Comparison of ENCODE assay signal across 20 cellular contexts in genomic region chr2:35819053-35819452, GRCh38.
DNase-seq lines count a peak whose midpoint lies in the region; ATAC-seq and TF ChIP-seq lines count a peak whose summit lies in the region.
"Had no signal": no experiment of that assay in that cellular context is flagged by ENCODE, and none has a peak within 500 bp of the region (broad histone marks: within the 10 kb centered on the region; RNA-seq: fewer than 3 reads in every experiment).

No MANE protein-coding gene starts in this region.

- H3K27me3 ChIP-seq in HUES48 (ENCODE audit: control insufficient read depth, insufficient read depth, low read length) (no peaks in the 10 kb centered on the region), endodermal cell (ENCODE audit: control insufficient read depth, insufficient read depth, low read length, poor library complexity, severe bottlenecking) (no peaks in the 10 kb centered on the region)
- H3K27me3 ChIP-seq: BE2C; BLaER1 treated with 17β-estradiol and CSF1 and Interleukin-3, amounts not matched to agents 10 nM and 100 nM had no signal

- H3K4me3 ChIP-seq in HUES48 (ENCODE audit: low read depth, low read length), result no peak overlapping the region
- peak overlapping the region; percentile 61 for H3K4me3 ChIP-seq in endodermal cell (ENCODE audit: low read length)
- H3K4me3 ChIP-seq: A549; BLaER1 treated with 17β-estradiol and CSF1 and Interleukin-3, amounts not matched to agents 10 nM and 100 nM; GM23338 had no signal

- peaks cover 86% of the 10 kb centered on the region for H3K4me1 Mint-ChIP-seq in endodermal cell
- peaks cover 6% of the 10 kb centered on the region for H3K4me1 Mint-ChIP-seq in mesothelial cell of epicardium
- H3K4me1 Mint-ChIP-seq: CD14-positive monocyte; CD8-positive, alpha-beta memory T cell had no signal

- peak overlapping the region; percentile 96 for H3K27ac Mint-ChIP-seq in endodermal cell
- peak overlapping the region; percentile 39 for H3K27ac Mint-ChIP-seq in mesothelial cell of epicardium
- H3K27ac Mint-ChIP-seq: CD14-positive monocyte; CD4-positive, alpha-beta T cell; CD8-positive, alpha-beta memory T cell; GM23338 had no signal

- H3K36me3 ChIP-seq in HUES48 (ENCODE audit: control insufficient read depth, insufficient read depth, low read length) (no peaks in the 10 kb centered on the region), endodermal cell (ENCODE audit: control insufficient read depth, insufficient read depth, low read length) (no peaks in the 10 kb centered on the region)
- H3K36me3 ChIP-seq: BE2C; BLaER1 treated with 17β-estradiol and CSF1 and Interleukin-3, amounts not matched to agents 10 nM and 100 nM had no signal

- H3K9me3 ChIP-seq in HUES48 (ENCODE audit: control insufficient read depth, insufficient read depth, low read length) (no peaks in the 10 kb centered on the region), endodermal cell (ENCODE audit: control insufficient read depth, low read length) (no peaks in the 10 kb centered on the region)
- H3K9me3 ChIP-seq: A549; BE2C; BLaER1 treated with 17β-estradiol and CSF1 and Interleukin-3, amounts not matched to agents 10 nM and 100 nM had no signal

- H3K9ac ChIP-seq in HUES48 (ENCODE audit: low read depth, low read length), result no peak overlapping the region
- H3K9ac ChIP-seq in endodermal cell (ENCODE audit: extremely low read depth, low read length, poor library complexity, severe bottlenecking), result peak overlapping the region; percentile 54
- H3K9ac ChIP-seq: BLaER1 treated with 17β-estradiol and CSF1 and Interleukin-3, amounts not matched to agents 10 nM and 100 nM had no signal

- peak; percentile 59 for DNase-seq in endodermal cell
- DNase-seq in mesothelial cell of epicardium (ENCODE audit: low spot score in 2 of 2, unreplicated experiment in 2 of 2), result no peak
- no peak for DNase-seq in NOMO-1 treated with dmso at 0.1 percent for 144 hours (lab: John Stamatoyannopoulos, UW; ENCODE audit: unreplicated experiment)
- DNase-seq in D341Med (ENCODE audit: low spot score), result no peak
- DNase-seq: 8988T; ACHN; AML-193; BE2C; CD4-positive, alpha-beta T cell; CD8-positive, alpha-beta memory T cell; DMS53; DMS79 treated with DMSO at 0.1 percent for 48 hours; GF-D8; HCEC 1CT had no signal

- H3K4me1 ChIP-seq in HUES48 (ENCODE audit: control insufficient read depth, insufficient read depth, low read length) (peaks cover 47% of the 10 kb centered on the region), endodermal cell (ENCODE audit: control insufficient read depth, insufficient read depth, low read length) (peaks cover 18% of the 10 kb centered on the region)
- H3K4me1 ChIP-seq: A549; BE2C; BLaER1 treated with 17β-estradiol and CSF1 and Interleukin-3, amounts not matched to agents 10 nM and 100 nM had no signal

- no peak for TF ChIP-seq CTCF in endodermal cell (conservative IDR thresholded peaks at IDR 0.05)
- no peak for TF ChIP-seq CTCF in mesothelial cell of epicardium (IDR thresholded peaks at IDR 0.05; ENCODE audit: unreplicated experiment)

- H3K36me3 Mint-ChIP-seq in endodermal cell (ENCODE audit: low read depth) (no peaks in the 10 kb centered on the region), mesothelial cell of epicardium (no peaks in the 10 kb centered on the region)
- H3K36me3 Mint-ChIP-seq: CD14-positive monocyte; CD8-positive, alpha-beta memory T cell had no signal

- H3K27me3 Mint-ChIP-seq in endodermal cell (ENCODE audit: insufficient read depth) (no peaks in the 10 kb centered on the region), mesothelial cell of epicardium (ENCODE audit: low read depth) (no peaks in the 10 kb centered on the region)

- H3K9me3 Mint-ChIP-seq in endodermal cell (no peaks in the 10 kb centered on the region), mesothelial cell of epicardium (no peaks in the 10 kb centered on the region)
- H3K9me3 Mint-ChIP-seq: CD4-positive, alpha-beta T cell; CD8-positive, alpha-beta memory T cell; GM23338 had no signal

- 64 to 79% methylated on average over 2 of the region's 2 CpGs for WGBS in endodermal cell (ENCODE audit: insufficient coverage in 1 of 2, insufficient read length in 1 of 2), 2 experiments

- no peak for ATAC-seq in GM19328 (IDR thresholded peaks at IDR 0.05; ENCODE audit: unreplicated experiment)
- ATAC-seq: A549, GM23338 had no signal

- H3K27ac ChIP-seq in HUES48 (ENCODE audit: low read depth, low read length) (peak overlapping the region; percentile 28), endodermal cell (ENCODE audit: low read depth, low read length) (peak overlapping the region; percentile 49)
- H3K27ac ChIP-seq: A549; BLaER1 treated with 17β-estradiol and CSF1 and Interleukin-3, amounts not matched to agents 10 nM and 100 nM had no signal

- H3K4me3 Mint-ChIP-seq in endodermal cell (no peak overlapping the region), mesothelial cell of epicardium (no peak overlapping the region)
- H3K4me3 Mint-ChIP-seq: CD14-positive monocyte; CD4-positive, alpha-beta T cell; CD8-positive, alpha-beta memory T cell; GM23338 had no signal
